Comparison of ENCODE assay signal across 21 cellular contexts in genomic region chr6:14372738-14373484, GRCh38.
A peak's percentile ranks its signal among the peaks of the same experiment; 100 is the strongest.
DNase-seq lines count a peak whose midpoint lies in the region; ATAC-seq, FAIRE-seq and TF ChIP-seq lines count a peak whose summit lies in the region.
"Had no signal": no experiment of that assay in that cellular context is flagged by ENCODE, and none has a peak within 500 bp of the region (broad histone marks: within the 10 kb centered on the region; RNA-seq: fewer than 3 reads in every experiment).

No MANE protein-coding gene starts in this region.

- H3K9me3 ChIP-seq in KOPT-K1 (ENCODE audit: insufficient read depth, low read length, poor library complexity, severe bottlenecking): no peaks in the 10 kb centered on the region
- H3K9me3 ChIP-seq: HAP-1, lower lobe of right lung had no signal

- CTCF ChIA-PET in activated CD4-positive, alpha-beta memory T cell treated with anti-CD3 and anti-CD28 coated beads for 36 hours (lab: Charles Lee): no interaction called here
- CTCF ChIA-PET in activated CD4-positive, alpha-beta memory T cell treated with anti-CD3 and anti-CD28 coated beads, Interleukin-2, amount 10 ng/mL, durations not matched to agents 7 days and 5 days (lab: Charles Lee): no interaction called here
- CTCF ChIA-PET in activated B cell treated with CpG ODN at 0.5 μM for 24 hours (lab: Charles Lee): interaction anchor here (0.6 kb wide), 1 partner anchor 306 kb away, joined by 3 read pairs; no protein-coding TSS in a partner anchor

- H3K36me3 ChIP-seq in KOPT-K1 (ENCODE audit: insufficient read depth, low read length): no peaks in the 10 kb centered on the region
- H3K36me3 ChIP-seq: HAP-1, lower lobe of right lung had no signal

- intact Hi-C loops in activated CD4-positive, alpha-beta memory T cell treated with anti-CD3 and anti-CD28 coated beads for 36 hours (cut with micrococcal nuclease): no loop called here
- intact Hi-C loops in activated B cell treated with CpG ODN at 0.5 μM for 24 hours (cut with micrococcal nuclease): no loop called here

- no peak for DNase-seq in activated CD4-positive, alpha-beta memory T cell treated with anti-CD3 and anti-CD28 coated beads for 36 hours
- no peak for DNase-seq in activated CD4-positive, alpha-beta memory T cell treated with anti-CD3 and anti-CD28 coated beads, Interleukin-2, amount 10 ng/mL, durations not matched to agents 7 days and 5 days
- DNase-seq in activated B cell treated with CpG ODN at 0.5 μM for 24 hours (no peak), frontal cortex (ENCODE audit: low spot score in 2 of 2) (no peak), NCI-H2029 treated with DMSO at 0.1 percent for 48 hours (lab: John Stamatoyannopoulos, UW) (no peak)
- DNase-seq in stimulated activated naive B cell treated with anti-CD40 and anti-IgM and Interleukin-4, amounts not matched to agents 10 μg/mL and 1 μg/mL and 100 μg/mL, for 72 hours: no peak
- DNase-seq: activated CD8-positive, alpha-beta memory T cell treated with anti-CD3 and anti-CD28 coated beads, Interleukin-2, amount 50 U/mL, for 4 hours; activated gamma-delta T cell; C1 segment of cervical spinal cord; glutamatergic neuron; lower lobe of right lung; NCI-H1092; NCI-H2029; NCI-H524; posterior cingulate gyrus; stimulated activated CD8-positive, alpha-beta memory T cell treated with anti-CD3 and anti-CD28 coated beads, Interleukin-4, amount 100 ng/mL, for 48 hours had no signal

- peak overlapping the region; percentile 99 for H3K27ac ChIP-seq in KOPT-K1 (ENCODE audit: low read depth, low read length, poor library complexity, severe bottlenecking)
- H3K27ac ChIP-seq: lower lobe of right lung, RWPE1 had no signal

- no peak for FAIRE-seq in frontal cortex (lab: Jason Lieb, UNC)
- FAIRE-seq: urothelium cell line had no signal

- H3K9me3 Mint-ChIP-seq in activated CD4-positive, alpha-beta memory T cell treated with anti-CD3 and anti-CD28 coated beads for 36 hours: no peaks in the 10 kb centered on the region
- H3K9me3 Mint-ChIP-seq in activated CD4-positive, alpha-beta memory T cell treated with anti-CD3 and anti-CD28 coated beads, Interleukin-2, amount 10 ng/mL, durations not matched to agents 7 days and 5 days: no peaks in the 10 kb centered on the region
- no peaks in the 10 kb centered on the region for H3K9me3 Mint-ChIP-seq in activated B cell treated with CpG ODN at 0.5 μM for 24 hours
- peaks cover 0 to 4% of the 10 kb centered on the region in 2 donors for H3K9me3 Mint-ChIP-seq in stimulated activated naive B cell treated with anti-CD40 and anti-IgM and Interleukin-4, amounts not matched to agents 10 μg/mL and 1 μg/mL and 100 μg/mL, for 72 hours

- H3K4me1 Mint-ChIP-seq in activated CD4-positive, alpha-beta memory T cell treated with anti-CD3 and anti-CD28 coated beads for 36 hours (ENCODE audit: low read depth): peaks cover 33% of the 10 kb centered on the region
- peaks cover 20% of the 10 kb centered on the region for H3K4me1 Mint-ChIP-seq in activated CD4-positive, alpha-beta memory T cell treated with anti-CD3 and anti-CD28 coated beads, Interleukin-2, amount 10 ng/mL, durations not matched to agents 7 days and 5 days
- peaks cover 62% of the 10 kb centered on the region for H3K4me1 Mint-ChIP-seq in activated B cell treated with CpG ODN at 0.5 μM for 24 hours
- peaks cover 66 to 87% of the 10 kb centered on the region in 2 donors for H3K4me1 Mint-ChIP-seq in stimulated activated naive B cell treated with anti-CD40 and anti-IgM and Interleukin-4, amounts not matched to agents 10 μg/mL and 1 μg/mL and 100 μg/mL, for 72 hours

- POLR2A ChIA-PET in activated CD4-positive, alpha-beta memory T cell treated with anti-CD3 and anti-CD28 coated beads for 36 hours (lab: Charles Lee): no interaction called here
- POLR2A ChIA-PET in activated CD4-positive, alpha-beta memory T cell treated with anti-CD3 and anti-CD28 coated beads, Interleukin-2, amount 10 ng/mL, durations not matched to agents 7 days and 5 days (lab: Charles Lee): no interaction called here
- POLR2A ChIA-PET in activated B cell treated with CpG ODN at 0.5 μM for 24 hours (lab: Charles Lee): interaction anchor here (1.0 kb wide), 1 partner anchor 10 kb away, joined by 3 read pairs; no protein-coding TSS in a partner anchor

- peaks cover 4% of the 10 kb centered on the region for H3K27me3 Mint-ChIP-seq in activated CD4-positive, alpha-beta memory T cell treated with anti-CD3 and anti-CD28 coated beads for 36 hours
- H3K27me3 Mint-ChIP-seq in activated CD4-positive, alpha-beta memory T cell treated with anti-CD3 and anti-CD28 coated beads, Interleukin-2, amount 10 ng/mL, durations not matched to agents 7 days and 5 days: no peaks in the 10 kb centered on the region
- no peaks in the 10 kb centered on the region for H3K27me3 Mint-ChIP-seq in activated B cell treated with CpG ODN at 0.5 μM for 24 hours
- no peaks in the 10 kb centered on the region for H3K27me3 Mint-ChIP-seq in stimulated activated naive B cell treated with anti-CD40 and anti-IgM and Interleukin-4, amounts not matched to agents 10 μg/mL and 1 μg/mL and 100 μg/mL, for 72 hours

- TF ChIP-seq CTCF in activated B cell treated with CpG ODN at 0.5 μM for 24 hours (IDR thresholded peaks at IDR 0.05): no peak

- H3K36me3 Mint-ChIP-seq in activated CD4-positive, alpha-beta memory T cell treated with anti-CD3 and anti-CD28 coated beads for 36 hours: no peaks in the 10 kb centered on the region
- no peaks in the 10 kb centered on the region for H3K36me3 Mint-ChIP-seq in activated CD4-positive, alpha-beta memory T cell treated with anti-CD3 and anti-CD28 coated beads, Interleukin-2, amount 10 ng/mL, durations not matched to agents 7 days and 5 days (ENCODE audit: low read depth)
- H3K36me3 Mint-ChIP-seq in activated B cell treated with CpG ODN at 0.5 μM for 24 hours (ENCODE audit: low read depth): no peaks in the 10 kb centered on the region
- H3K36me3 Mint-ChIP-seq in stimulated activated naive B cell treated with anti-CD40 and anti-IgM and Interleukin-4, amounts not matched to agents 10 μg/mL and 1 μg/mL and 100 μg/mL, for 72 hours: peaks cover 10 to 44% of the 10 kb centered on the region in 2 donors

- no peak overlapping the region for H3K4me3 Mint-ChIP-seq in activated CD4-positive, alpha-beta memory T cell treated with anti-CD3 and anti-CD28 coated beads for 36 hours
- no peak overlapping the region for H3K4me3 Mint-ChIP-seq in activated CD4-positive, alpha-beta memory T cell treated with anti-CD3 and anti-CD28 coated beads, Interleukin-2, amount 10 ng/mL, durations not matched to agents 7 days and 5 days
- H3K4me3 Mint-ChIP-seq in activated B cell treated with CpG ODN at 0.5 μM for 24 hours: peak overlapping the region; percentile 44
- peak overlapping the region; percentile 56 to 62 for H3K4me3 Mint-ChIP-seq in stimulated activated naive B cell treated with anti-CD40 and anti-IgM and Interleukin-4, amounts not matched to agents 10 μg/mL and 1 μg/mL and 100 μg/mL, for 72 hours

- peak overlapping the region; percentile 10 for H3K27ac Mint-ChIP-seq in activated CD4-positive, alpha-beta memory T cell treated with anti-CD3 and anti-CD28 coated beads for 36 hours
- no peak overlapping the region for H3K27ac Mint-ChIP-seq in activated CD4-positive, alpha-beta memory T cell treated with anti-CD3 and anti-CD28 coated beads, Interleukin-2, amount 10 ng/mL, durations not matched to agents 7 days and 5 days
- peak overlapping the region; percentile 74 for H3K27ac Mint-ChIP-seq in activated B cell treated with CpG ODN at 0.5 μM for 24 hours
- peak overlapping the region; percentile 88 for H3K27ac Mint-ChIP-seq in stimulated activated naive B cell treated with anti-CD40 and anti-IgM and Interleukin-4, amounts not matched to agents 10 μg/mL and 1 μg/mL and 100 μg/mL, for 72 hours

- peak; percentile 71 for ATAC-seq in activated B cell treated with CpG ODN at 0.5 μM for 24 hours (ENCODE audit: low read depth)
- peak; percentile 35 to 47 for ATAC-seq in stimulated activated naive B cell treated with anti-CD40 and anti-IgM and Interleukin-4, amounts not matched to agents 10 μg/mL and 1 μg/mL and 100 μg/mL, for 72 hours (replicated peaks)
- ATAC-seq in HG03135 (IDR thresholded peaks at IDR 0.05; ENCODE audit: unreplicated experiment): no peak
- ATAC-seq: lower lobe of right lung had no signal

Comparison
In these comparisons a context has a peak if more than half of its experiments do, and no peak if none do; other contexts are left out.
1. H3K4me3 Mint-ChIP-seq: peak in activated B cell treated with CpG ODN at 0.5 μM for 24 hours (single experiment) and stimulated activated naive B cell treated with anti-CD40 and anti-IgM and Interleukin-4, amounts not matched to agents 10 μg/mL and 1 μg/mL and 100 μg/mL, for 72 hours (2 of 2); none in activated CD4-positive, alpha-beta memory T cell treated with anti-CD3 and anti-CD28 coated beads for 36 hours (single experiment) and activated CD4-positive, alpha-beta memory T cell treated with anti-CD3 and anti-CD28 coated beads, Interleukin-2, amount 10 ng/mL, durations not matched to agents 7 days and 5 days (single experiment).